8 cellular contexts compared by ENCODE assay signal in the genomic region with DNA sequence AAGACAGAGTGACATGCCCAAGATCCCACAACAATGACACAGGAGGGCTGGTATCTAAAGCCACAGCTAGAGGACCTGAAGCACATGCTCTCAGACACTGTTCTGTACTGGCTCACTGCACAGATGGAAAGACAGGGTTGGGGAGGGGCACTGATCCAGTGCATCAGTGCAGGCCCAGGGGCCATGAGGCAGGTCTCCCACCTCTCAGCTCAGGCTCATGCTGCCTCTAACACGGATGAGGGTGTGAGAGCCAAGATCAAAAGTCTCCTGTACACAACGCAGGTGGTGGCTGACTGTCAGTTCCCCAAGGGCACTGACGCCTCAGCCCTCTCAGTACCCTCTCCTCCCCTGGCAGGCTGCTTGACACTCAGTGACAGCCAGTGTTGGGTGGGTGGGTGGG. TPM values are rescaled to one million over a fixed set of nuclear protein-coding genes. Genes with fewer than 3 reads are reported as not detected.
DNase-seq lines count a peak whose midpoint lies in the region; ATAC-seq and TF ChIP-seq lines count a peak whose summit lies in the region.

No MANE protein-coding gene starts in this region.

- peak; percentile 54 for DNase-seq in activated CD4-positive, CD25-positive, alpha-beta regulatory T cell treated with anti-CD3 and anti-CD28 coated beads, Interleukin-2, amount 50 U/mL, for 72 hours
- no peak for DNase-seq in endothelial cell (ENCODE audit: low spot score)
- DNase-seq in stimulated activated CD4-positive, alpha-beta T cell treated with anti-CD3 and anti-CD28 coated beads, TNF-alpha, amount 100 ng/mL, for 24 hours (ENCODE audit: low read depth in 3 of 3) = peak; percentile 41 to 57 (median 51)
- DNase-seq in COLO668 (lab: John Stamatoyannopoulos, UW; ENCODE audit: unreplicated experiment) = no peak
- no peak for DNase-seq in AG08396 (ENCODE audit: low spot score)

- ATAC-seq in HG02938 (IDR thresholded peaks at IDR 0.05; ENCODE audit: unreplicated experiment) (peak; percentile 15), GM21390 (IDR thresholded peaks at IDR 0.05; ENCODE audit: unreplicated experiment) (no peak), GM19035 (IDR thresholded peaks at IDR 0.05; ENCODE audit: unreplicated experiment) (no peak)

- peaks cover 2% of the 10 kb centered on the region for H3K27me3 Mint-ChIP-seq in endothelial cell (ENCODE audit: unreplicated experiment)

- no peaks in the 10 kb centered on the region for H3K9me3 Mint-ChIP-seq in endothelial cell (ENCODE audit: unreplicated experiment)

- peaks cover 71% of the 10 kb centered on the region for H3K4me1 Mint-ChIP-seq in endothelial cell (ENCODE audit: unreplicated experiment)

- H3K27ac Mint-ChIP-seq in endothelial cell (ENCODE audit: unreplicated experiment) = peak overlapping the region; percentile 53

- no peak for TF ChIP-seq CTCF in endothelial cell (IDR thresholded peaks at IDR 0.05; ENCODE audit: unreplicated experiment)

- H3K36me3 Mint-ChIP-seq in endothelial cell (ENCODE audit: low read depth, unreplicated experiment) = peaks cover 3% of the 10 kb centered on the region

- H3K4me3 Mint-ChIP-seq in endothelial cell (ENCODE audit: unreplicated experiment) = no peak overlapping the region

RNA-seq across cellular contexts. Expression of a gene that starts 10.9 kb away (rescaled TPM):
- 226 TPM for total RNA-seq in endothelial cell (ENCODE audit: unreplicated experiment)

Comparison
In these comparisons a context has a peak if more than half of its experiments do, and no peak if none do; other contexts are left out.
1. DNase-seq: peak in activated CD4-positive, CD25-positive, alpha-beta regulatory T cell treated with anti-CD3 and anti-CD28 coated beads, Interleukin-2, amount 50 U/mL, for 72 hours (single experiment) and stimulated activated CD4-positive, alpha-beta T cell treated with anti-CD3 and anti-CD28 coated beads, TNF-alpha, amount 100 ng/mL, for 24 hours (3 of 3); none in endothelial cell (single experiment), COLO668 (single experiment) and AG08396 (single experiment).